Comparison of ENCODE assay signal across 1 cellular context in genomic region chr12:45991289-45992249, GRCh38.
TF ChIP-seq lines count a peak whose summit lies in the region.

No MANE protein-coding gene starts in this region.

TF ChIP-seq in SK-N-SH, 30 proteins besides CTCF, POLR2A, EP300 and RAD21 (continued from another document):
- TF ChIP-seq USF2 (IDR thresholded peaks at IDR 0.05; ENCODE audit: borderline replicate concordance, low read depth, low read length): no peak
- TF ChIP-seq FOXJ3 (CRISPR knock-in tag; IDR thresholded peaks at IDR 0.05): peak; percentile 67
- TF ChIP-seq TAF1 (IDR thresholded peaks at IDR 0.05; ENCODE audit: borderline replicate concordance, low read depth, low read length): peak; percentile 47
- TF ChIP-seq RFX5 (IDR thresholded peaks at IDR 0.05; ENCODE audit: low read length): no peak
- no peak for TF ChIP-seq EZH2phosphoT487 (IDR thresholded peaks at IDR 0.05; ENCODE audit: borderline replicate concordance, low read depth)
- TF ChIP-seq FOXM1 (IDR thresholded peaks at IDR 0.05; ENCODE audit: low read depth): no peak
- TF ChIP-seq PBX3 (IDR thresholded peaks at IDR 0.05): no peak
- no peak for TF ChIP-seq RXRA (IDR thresholded peaks at IDR 0.05; ENCODE audit: borderline replicate concordance, low read depth)
- TF ChIP-seq SIN3A (IDR thresholded peaks at IDR 0.05; ENCODE audit: borderline replicate concordance, low read depth, low read length): peak; percentile 39; the same call in 1 of the 2 replicates
- no peak for TF ChIP-seq REST (IDR thresholded peaks at IDR 0.05; ENCODE audit: low read depth, low read length)
- TF ChIP-seq JUND (IDR thresholded peaks at IDR 0.05): no peak
- no peak for TF ChIP-seq MEF2A (IDR thresholded peaks at IDR 0.05; ENCODE audit: borderline replicate concordance, low read depth)
- TF ChIP-seq NRF1 (IDR thresholded peaks at IDR 0.05; ENCODE audit: low read depth, low read length): no peak
- no peak for TF ChIP-seq TEAD4 (IDR thresholded peaks at IDR 0.05; ENCODE audit: borderline replicate concordance, insufficient read depth)
